In genomic region chr17:40301315-40301714, GRCh38 we compare ENCODE assay signal across 11 cellular contexts. TPM values are rescaled to one million over a fixed set of nuclear protein-coding genes. Genes with fewer than 3 reads are reported as not detected.
DNase-seq lines count a peak whose midpoint lies in the region; ATAC-seq, FAIRE-seq and TF ChIP-seq lines count a peak whose summit lies in the region.
"Had no signal": no experiment of that assay in that cellular context is flagged by ENCODE, and none has a peak within 500 bp of the region (broad histone marks: within the 10 kb centered on the region; RNA-seq: fewer than 3 reads in every experiment).

No MANE protein-coding gene starts in this region.

- H3K9me3 ChIP-seq in body of pancreas (no peaks in the 10 kb centered on the region), lower lobe of right lung (no peaks in the 10 kb centered on the region), MG63 (no peaks in the 10 kb centered on the region)

- intact Hi-C loops in body of pancreas (cut with DNase I) = no loop called here
- intact Hi-C loops in lower lobe of right lung (cut with DNase I) = loop anchor here (5.0 to 10.0 kb wide), 2 partner anchors 56 to 113 kb away; partner anchors contain the start of gene TOP2A

- 42 to 59% methylated on average over 4 of the region's 4 CpGs for WGBS in body of pancreas, 2 donors

- H3K27ac ChIP-seq in body of pancreas = no peak overlapping the region
- no peak overlapping the region for H3K27ac ChIP-seq in lower lobe of right lung
- H3K27ac ChIP-seq: GM23248 had no signal

- H3K4me1 ChIP-seq in body of pancreas (no peaks in the 10 kb centered on the region), lower lobe of right lung (peaks cover 28% of the 10 kb centered on the region)

- H3K36me3 ChIP-seq in body of pancreas (replicated peaks in 1 of 2; ENCODE audit: insufficient read depth in 1 of 2, low read depth in 2 of 2) = no peaks in the 10 kb centered on the region
- H3K36me3 ChIP-seq in lower lobe of right lung = no peaks in the 10 kb centered on the region
- H3K36me3 ChIP-seq in MG63 = peaks cover 68% of the 10 kb centered on the region

- TF ChIP-seq POLR2A in body of pancreas (IDR thresholded peaks at IDR 0.05) = no peak

- ATAC-seq in body of pancreas = peak; percentile 49
- no peak for ATAC-seq in lower lobe of right lung

- no peaks in the 10 kb centered on the region for H3K27me3 ChIP-seq in body of pancreas
- H3K27me3 ChIP-seq in lower lobe of right lung (ENCODE audit: low read depth) = no peaks in the 10 kb centered on the region
- H3K27me3 ChIP-seq in MG63 = no peaks in the 10 kb centered on the region

- H3K4me3 ChIP-seq in body of pancreas (no peak overlapping the region), lower lobe of right lung (no peak overlapping the region), MG63 (no peak overlapping the region)
- H3K4me3 ChIP-seq: GM23248 had no signal

- DNase-seq in D721Med (ENCODE audit: insufficient read length, low spot score) (no peak), Kasumi-1 (lab: John Stamatoyannopoulos, UW) (peak; percentile 40 to 48), body of pancreas (peak in 2 of 4 donors; percentile 40 to 63), lower lobe of right lung (no peak), MG63 (no peak), KG1 (lab: John Stamatoyannopoulos, UW) (no peak), DMS79 (lab: John Stamatoyannopoulos, UW) (no peak), NCI-H146 treated with DMSO at 0.1 percent for 48 hours (lab: John Stamatoyannopoulos, UW; ENCODE audit: unreplicated experiment) (no peak)
- DNase-seq: aorta, GM23248, T-helper 1 cell had no signal

- TF ChIP-seq CTCF in D721Med (IDR thresholded peaks at IDR 0.05; ENCODE audit: insufficient read depth, missing control alignments) (peak; percentile 23), body of pancreas (IDR thresholded peaks at IDR 0.05) (peak in 5 of 7 experiments; percentile 11 to 56 (median 47)), lower lobe of right lung (IDR thresholded peaks at IDR 0.05) (peak; percentile 11)

- FAIRE-seq in D721Med (lab: Jason Lieb, UNC) = no peak

RNA-seq across cellular contexts. Expression of gene RARA, which starts 7.7 kb away (rescaled TPM):
- total RNA-seq in body of pancreas (10 to 100 TPM; 11.4 to 13.8 TPM), lower lobe of right lung (82.6 TPM)
- 8.9 and 11.2 TPM in 2 replicates for total RNA-seq in MG63 (2014; rRNA removed; shearing (Covaris generic); ENCODE audit: low replicate concordance)

RNA-seq across cellular contexts. Expression of gene CDC6, which starts 13.6 kb away (rescaled TPM):
- total RNA-seq in body of pancreas (under 1 TPM; 0.66 to 0.78 TPM), lower lobe of right lung (2.3 TPM)
- total RNA-seq in MG63 (2014; rRNA removed; shearing (Covaris generic); ENCODE audit: low replicate concordance) = 31.1 and 111 TPM in 2 replicates

Comparison
In these comparisons a context has a peak if more than half of its experiments do, and no peak if none do; other contexts are left out.
1. DNase-seq: peak in Kasumi-1 (2 of 2); none in D721Med (single experiment), lower lobe of right lung (single experiment), MG63 (single experiment), KG1 (single experiment), DMS79 (single experiment) and NCI-H146 treated with DMSO at 0.1 percent for 48 hours (single experiment).
2. Peak in every context shown above with its lines, with median percentiles within 50 percentile points of each other: CTCF ChIP-seq.